17 cellular contexts compared by ENCODE assay signal in the genomic region with DNA sequence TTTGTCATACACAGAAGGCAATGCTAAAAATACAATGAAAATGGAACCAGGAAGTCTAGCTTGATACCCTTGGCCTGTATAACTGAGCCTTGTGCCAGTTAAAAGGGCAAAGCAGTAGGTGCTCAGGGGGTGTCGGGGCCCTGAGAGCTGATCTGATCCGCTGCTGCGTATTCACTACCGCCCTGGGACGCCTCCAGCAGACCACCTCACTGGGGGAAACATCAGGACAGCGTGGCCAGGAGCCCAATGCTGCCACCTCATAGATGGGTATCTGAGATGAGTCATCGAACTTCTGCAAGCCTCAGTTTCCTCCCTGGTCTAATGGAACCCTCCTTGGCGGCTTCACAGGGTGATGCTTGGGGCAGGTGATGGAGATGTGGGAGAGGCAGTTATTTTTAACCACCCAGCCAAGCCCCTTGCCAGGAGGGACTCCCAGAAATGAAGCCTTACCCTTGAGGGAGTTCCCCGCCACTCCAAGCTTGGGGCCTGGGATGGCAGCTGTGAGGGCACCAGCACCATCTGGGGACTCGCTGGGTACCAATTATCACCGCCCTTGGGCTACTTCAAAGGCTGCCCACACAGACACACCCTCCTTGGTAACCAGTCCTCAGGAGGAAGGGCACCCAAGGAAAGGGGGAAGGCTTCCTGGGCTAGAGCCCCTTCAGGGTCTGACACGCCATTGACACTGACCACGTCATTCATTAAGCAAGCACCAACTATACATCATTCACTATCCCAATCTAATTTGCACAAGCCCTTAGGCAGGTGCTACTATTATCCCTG. TPM values are rescaled to one million over a fixed set of nuclear protein-coding genes. Genes with fewer than 3 reads are reported as not detected.
"Had no signal": no experiment of that assay in that cellular context is flagged by ENCODE, and none has a peak within 500 bp of the region (broad histone marks: within the 10 kb centered on the region; RNA-seq: fewer than 3 reads in every experiment).

No MANE protein-coding gene starts in this region.

- H3K27ac Mint-ChIP-seq: activated naive CD4-positive, alpha-beta T cell treated with anti-CD3 and anti-CD28 coated beads for 36 hours; progenitor cell of endocrine pancreas; stimulated activated naive CD8-positive, alpha-beta T cell treated with anti-CD3 and anti-CD28 coated beads, Interleukin-15, Interleukin-2, amounts not matched to agents 100 ng/mL and 50 ng/mL, for 24 hours had no signal

- H3K9me3 ChIP-seq: testis had no signal

- H3K27me3 ChIP-seq: testis had no signal

- H3K4me3 ChIP-seq: testis had no signal

- H3K27ac ChIP-seq: testis had no signal

- H3K27me3 Mint-ChIP-seq: memory B cell; natural killer cell treated with Interleukin-12 subunit alpha and Interleukin-12 subunit beta and Interleukin-15 and Interleukin-18, amount 100 ng/mL, for 72 hours; progenitor cell of endocrine pancreas; stimulated activated naive CD8-positive, alpha-beta T cell treated with anti-CD3 and anti-CD28 coated beads, Interleukin-15, Interleukin-2, amounts not matched to agents 100 ng/mL and 50 ng/mL, for 24 hours had no signal

- DNase-seq: activated CD4-positive, alpha-beta T cell treated with anti-CD3 and anti-CD28 coated beads, Interleukin-2, amount 50 U/mL, for 4 hours; activated CD4-positive, CD25-positive, alpha-beta regulatory T cell treated with anti-CD3 and anti-CD28 coated beads, Interleukin-2, amount 50 U/mL, for 72 hours; activated CD8-positive, alpha-beta memory T cell treated with anti-CD3 and anti-CD28 coated beads, Interleukin-2, amount 50 U/mL, for 48 hours; activated naive CD4-positive, alpha-beta T cell treated with anti-CD3 and anti-CD28 coated beads for 36 hours; cerebellar nuclear complex; endodermal cell; immature natural killer cell; left colon; nucleus accumbens; stimulated activated CD4-positive, alpha-beta T cell treated with anti-CD3 and anti-CD28 coated beads, Interleukin-12 subunit alpha, Interleukin-12 subunit beta, amount 100 ng/mL, for 4 hours; testis had no signal

- ATAC-seq: esophagus mucosa; left colon; natural killer cell treated with Interleukin-12 subunit alpha and Interleukin-12 subunit beta and Interleukin-15 and Interleukin-18, amount 100 ng/mL, for 72 hours; sciatic nerve had no signal

- H3K4me3 Mint-ChIP-seq: activated naive CD4-positive, alpha-beta T cell treated with anti-CD3 and anti-CD28 coated beads for 36 hours; endodermal cell; immature natural killer cell; memory B cell; natural killer cell treated with Interleukin-12 subunit alpha and Interleukin-12 subunit beta and Interleukin-15 and Interleukin-18, amount 100 ng/mL, for 72 hours; stimulated activated naive CD8-positive, alpha-beta T cell treated with anti-CD3 and anti-CD28 coated beads, Interleukin-15, Interleukin-2, amounts not matched to agents 100 ng/mL and 50 ng/mL, for 24 hours had no signal

- H3K9me3 Mint-ChIP-seq: activated naive CD4-positive, alpha-beta T cell treated with anti-CD3 and anti-CD28 coated beads for 36 hours; endodermal cell; immature natural killer cell; memory B cell; natural killer cell treated with Interleukin-12 subunit alpha and Interleukin-12 subunit beta and Interleukin-15 and Interleukin-18, amount 100 ng/mL, for 72 hours; stimulated activated naive CD8-positive, alpha-beta T cell treated with anti-CD3 and anti-CD28 coated beads, Interleukin-15, Interleukin-2, amounts not matched to agents 100 ng/mL and 50 ng/mL, for 24 hours had no signal

RNA-seq across cellular contexts. Expression of gene CIITA, which starts 57.5 kb away (rescaled TPM):
- total RNA-seq: progenitor cell of endocrine pancreas had no signal
